In genomic region chr12:49874142-49874897, GRCh38 we compare ENCODE assay signal across 18 cellular contexts. TPM values are rescaled to one million over a fixed set of nuclear protein-coding genes. Genes with fewer than 3 reads are reported as not detected.
DNase-seq lines count a peak whose midpoint lies in the region; ATAC-seq and TF ChIP-seq lines count a peak whose summit lies in the region.
"Had no signal": no experiment of that assay in that cellular context is flagged by ENCODE, and none has a peak within 500 bp of the region (broad histone marks: within the 10 kb centered on the region; RNA-seq: fewer than 3 reads in every experiment).

No MANE protein-coding gene starts in this region.

- no peak overlapping the region for H4K5ac ChIP-seq in IMR-90 (ENCODE audit: low read depth, low read length)

- H3K27me3 Mint-ChIP-seq in nephron (ENCODE audit: low read depth) (peaks cover 38% of the 10 kb centered on the region), WTC11 (ENCODE audit: low read depth) (no peaks in the 10 kb centered on the region; the same call in 1 of the 2 replicates)

- H3K27me3 ChIP-seq in BE2C (no peaks in the 10 kb centered on the region), IMR-90 (ENCODE audit: control insufficient read depth, insufficient read depth, low read length) (peaks cover 13% of the 10 kb centered on the region)
- H3K27me3 ChIP-seq: colonic mucosa, esophagus muscularis mucosa, neural progenitor cell, Peyer's patch, stomach had no signal

- H3K4me1 ChIP-seq in BE2C (peaks cover 50% of the 10 kb centered on the region), IMR-90 (ENCODE audit: control insufficient read depth, insufficient read depth, low read length) (peaks cover 12% of the 10 kb centered on the region)
- H3K4me1 ChIP-seq: colonic mucosa, neural progenitor cell had no signal

- H3K79me1 ChIP-seq in IMR-90 (ENCODE audit: low read depth in 1 of 2, low read length in 2 of 2) = no peaks in the 10 kb centered on the region

- H2BK120ac ChIP-seq in IMR-90 (ENCODE audit: low read depth, low read length) = no peak overlapping the region

- intact Hi-C loops in IMR-90 (cut with micrococcal nuclease) = no loop called here

- no peak overlapping the region for H3K4ac ChIP-seq in IMR-90 (ENCODE audit: low read depth, low read length)

- no peak overlapping the region for H3K27ac ChIP-seq in IMR-90 (ENCODE audit: insufficient read depth, low read length)
- H3K27ac ChIP-seq: colonic mucosa, esophagus muscularis mucosa, neural progenitor cell, Peyer's patch, skin epidermis, stomach had no signal

- TF ChIP-seq RAD21 in IMR-90 (IDR thresholded peaks at IDR 0.05; ENCODE audit: low read length) = no peak

- H3K9me3 ChIP-seq in BE2C (no peaks in the 10 kb centered on the region), IMR-90 (ENCODE audit: control insufficient read depth, insufficient read depth, low read length) (no peaks in the 10 kb centered on the region)
- H3K9me3 ChIP-seq: colonic mucosa, esophagus muscularis mucosa, Peyer's patch, stomach had no signal

- WGBS in IMR-90 (ENCODE audit: extremely low coverage in 2 of 2, insufficient read length in 1 of 2), 2 experiments = 100% methylated on average over 1 of the region's 12 CpGs; no CpG with 5 or more reads in 1 of the 2 experiments

- no peak overlapping the region for H3K4me2 ChIP-seq in IMR-90 (ENCODE audit: low read depth, low read length)
- H3K4me2 ChIP-seq: neural progenitor cell had no signal

- H2AK9ac ChIP-seq in IMR-90 (replicated peaks; ENCODE audit: low read depth, low read length, poor library complexity) = peak overlapping the region; percentile 68

- no peak overlapping the region for H3K14ac ChIP-seq in IMR-90 (replicated peaks; ENCODE audit: low read depth, low read length)

- H3K36me3 Mint-ChIP-seq in nephron (ENCODE audit: low read depth) = peaks cover 4% of the 10 kb centered on the region
- peaks cover 17% of the 10 kb centered on the region for H3K36me3 Mint-ChIP-seq in WTC11
- H3K36me3 Mint-ChIP-seq: neural progenitor cell had no signal

- H2BK15ac ChIP-seq in IMR-90 (ENCODE audit: low read depth, low read length) = no peak overlapping the region

- no TSS peak for BruUV-seq in IMR-90 (replicated peaks; lab: Mats Ljungman, UMichigan)

- peak; percentile 11 for DNase-seq in BE2C
- peak; percentile 21 for DNase-seq in IMR-90
- peak; percentile 17 for DNase-seq in epidermal melanocyte (ENCODE audit: insufficient read length, low spot score)
- DNase-seq in WTC11 (ENCODE audit: low spot score) = no peak
- DNase-seq: activated T-cell treated with anti-CD3 and anti-CD28 coated beads, Interleukin-2, amount 50 U/mL, for 48 hours; colonic mucosa; NCI-H1694 treated with DMSO at 0.1 percent for 48 hours; NCI-H526; stomach had no signal

- no peak overlapping the region for H3K4me3 ChIP-seq in BE2C (ENCODE audit: low read depth, low read length)
- no peak overlapping the region for H3K4me3 ChIP-seq in IMR-90 (ENCODE audit: insufficient read depth, low read depth, low read length)
- H3K4me3 ChIP-seq: colonic mucosa, esophagus muscularis mucosa, neural progenitor cell, Peyer's patch, skin epidermis, stomach had no signal

- no peaks in the 10 kb centered on the region for H4K20me1 ChIP-seq in IMR-90 (ENCODE audit: insufficient read depth, low read length)

- in situ Hi-C loops in IMR-90 (cut with MboI; ENCODE audit: low sequenced_read_pairs) = no loop called here

- dilution Hi-C loops in IMR-90 (cut with HindIII; ENCODE audit: low sequenced_read_pairs, unreplicated experiment) = no loop called here

- no peak overlapping the region for H2BK20ac ChIP-seq in IMR-90 (ENCODE audit: low read depth, low read length)

- no peak overlapping the region for H3K56ac ChIP-seq in IMR-90 (ENCODE audit: extremely low read depth, insufficient read depth, low read length)

- H3K27ac Mint-ChIP-seq in nephron (peak overlapping the region; percentile 46 to 54 (median 47)), WTC11 (no peak overlapping the region; the same call in 1 of the 2 replicates)
- H3K27ac Mint-ChIP-seq: neural progenitor cell had no signal

- POLR2A ChIA-PET in IMR-90 (lab: Charles Lee; ENCODE audit: unreplicated experiment) (no interaction called here), WTC11 (lab: Charles Lee) (no interaction called here)

- peaks cover 55% of the 10 kb centered on the region for H3K4me1 Mint-ChIP-seq in nephron
- no peaks in the 10 kb centered on the region for H3K4me1 Mint-ChIP-seq in WTC11

- CTCF ChIA-PET in IMR-90 (lab: Yijun Ruan, JAX) = no interaction called here
- CTCF ChIA-PET in WTC11 (lab: Charles Lee) = interaction anchor here (0.6 to 2.0 kb wide), 5 partner anchors 9 to 133 kb away, joined by 3 to 6 read pairs (median 4); partner anchors contain the start of gene TMBIM6

- peaks cover 4% of the 10 kb centered on the region for H3K9me3 Mint-ChIP-seq in nephron
- peaks cover 17% of the 10 kb centered on the region for H3K9me3 Mint-ChIP-seq in WTC11

- no peaks in the 10 kb centered on the region; the same call in none of the 2 replicates for H3K36me3 ChIP-seq in BE2C
- H3K36me3 ChIP-seq in IMR-90 (ENCODE audit: control insufficient read depth, insufficient read depth, low read length) = no peaks in the 10 kb centered on the region
- H3K36me3 ChIP-seq: colonic mucosa, esophagus muscularis mucosa, neural progenitor cell, Peyer's patch, stomach had no signal

- no peak overlapping the region for H2AFZ ChIP-seq in IMR-90 (replicated peaks; ENCODE audit: low read length, poor library complexity)
- H2AFZ ChIP-seq: neural progenitor cell had no signal

- no peak overlapping the region for H2BK5ac ChIP-seq in IMR-90 (ENCODE audit: low read depth, low read length, poor library complexity, severe bottlenecking)

- H3K4me3 Mint-ChIP-seq in nephron (no peak overlapping the region), WTC11 (no peak overlapping the region)
- H3K4me3 Mint-ChIP-seq: neural progenitor cell had no signal

- no peak overlapping the region for H3K23ac ChIP-seq in IMR-90 (ENCODE audit: low read depth, low read length)

- no peak overlapping the region for H2AK5ac ChIP-seq in IMR-90 (ENCODE audit: low read depth, low read length)

- no peak for TF ChIP-seq POLR2A in IMR-90 (IDR thresholded peaks at IDR 0.05; ENCODE audit: low read depth, low read length)

- H3K9ac ChIP-seq in IMR-90 (ENCODE audit: low read depth, low read length) = no peak overlapping the region
- H3K9ac ChIP-seq: neural progenitor cell had no signal

- H3K18ac ChIP-seq in IMR-90 (ENCODE audit: low read depth, low read length) = no peak overlapping the region

- H3K9me1 ChIP-seq in IMR-90 (ENCODE audit: insufficient read depth, low read length) = no peaks in the 10 kb centered on the region; the same call in 1 of the 2 replicates

- ATAC-seq in IMR-90 (ENCODE audit: low read depth) = peak; percentile 56
- no peak for ATAC-seq in WTC11
- no peak for ATAC-seq in GM18867 (IDR thresholded peaks at IDR 0.05; ENCODE audit: unreplicated experiment)
- no peak for ATAC-seq in HG02973 (IDR thresholded peaks at IDR 0.05; ENCODE audit: unreplicated experiment)
- ATAC-seq in HG02763 (IDR thresholded peaks at IDR 0.05; ENCODE audit: unreplicated experiment) = no peak

- H4K8ac ChIP-seq in IMR-90 (ENCODE audit: low read depth in 2 of 2, low read length in 2 of 2) = no peak overlapping the region

- H4K91ac ChIP-seq in IMR-90 (ENCODE audit: insufficient read depth, low read depth, low read length) = no peak overlapping the region

- TF ChIP-seq CTCF in BE2C (IDR thresholded peaks at IDR 0.05; ENCODE audit: low read depth, low read length) (no peak), IMR-90 (conservative IDR thresholded peaks at IDR 0.05; ENCODE audit: low read depth, low read length) (no peak), nephron (IDR thresholded peaks at IDR 0.05; ENCODE audit: unreplicated experiment in 3 of 3) (no peak), WTC11 (IDR thresholded peaks at IDR 0.05) (no peak)

TF ChIP-seq in IMR-90, 13 proteins besides CTCF, POLR2A, EP300 and RAD21:
- TF ChIP-seq RFX5 (IDR thresholded peaks at IDR 0.05; ENCODE audit: low read depth, low read length) (no peak), SMC3 (IDR thresholded peaks at IDR 0.05; ENCODE audit: low read depth, low read length) (no peak), MAFK (IDR thresholded peaks at IDR 0.05; ENCODE audit: low read depth, low read length) (peak; percentile 67), RCOR1 (IDR thresholded peaks at IDR 0.05; ENCODE audit: insufficient replicate concordance, low read length) (no peak), MXI1 (IDR thresholded peaks at IDR 0.05; ENCODE audit: borderline replicate concordance, low read depth, low read length) (peak; percentile 13; the same call in 1 of the 2 replicates)

TF ChIP-seq in WTC11, 78 proteins besides CTCF, POLR2A, EP300 and RAD21 (continues in another document):
- TF ChIP-seq FOXP1 (CRISPR knock-in tag; IDR thresholded peaks at IDR 0.05; ENCODE audit: borderline replicate concordance) = no peak
- no peak for TF ChIP-seq MXD4 (CRISPR knock-in tag; IDR thresholded peaks at IDR 0.05; ENCODE audit: borderline replicate concordance)
- no peak for TF ChIP-seq OVOL2 (CRISPR knock-in tag; IDR thresholded peaks at IDR 0.05; ENCODE audit: borderline replicate concordance)
- no peak for TF ChIP-seq ZNF232 (CRISPR knock-in tag; IDR thresholded peaks at IDR 0.05)
- TF ChIP-seq TP53 (CRISPR knock-in tag; IDR thresholded peaks at IDR 0.05) = no peak
- no peak for TF ChIP-seq ZNF219 (CRISPR knock-in tag; IDR thresholded peaks at IDR 0.05; ENCODE audit: borderline replicate concordance)
- no peak for TF ChIP-seq NR2C2 (CRISPR knock-in tag; IDR thresholded peaks at IDR 0.05)
- no peak for TF ChIP-seq GTF2I (CRISPR knock-in tag; conservative IDR thresholded peaks at IDR 0.05)
- no peak for TF ChIP-seq CREB1 (CRISPR knock-in tag; IDR thresholded peaks at IDR 0.05)

RNA-seq across cellular contexts. Expression of gene FAIM2, which starts 29.4 kb away (rescaled TPM):
- polyA plus RNA-seq in BE2C (2012; ENCODE audit: insufficient read depth, insufficient read length, low read depth) = 226 TPM
- 0.72 and 0.83 TPM in 2 replicates for total RNA-seq in IMR-90 (2012; rRNA removed)
- polyA plus RNA-seq in IMR-90 (2012; rRNA removed) = 5.0 and 5.3 TPM in 2 replicates
- polyA plus RNA-seq in IMR-90 (2012; cell fraction: cytosol; rRNA removed) = 6.5 and 8.2 TPM in 2 replicates
- polyA plus RNA-seq in IMR-90 (2012; cell fraction: nucleus; rRNA removed; ENCODE audit: low replicate concordance) = 2.1 and 3.4 TPM in 2 replicates
- 0.18 to 0.30 TPM (median 0.22 TPM) in 3 replicates for total RNA-seq in WTC11 (2021)
- total RNA-seq: lung microvascular endothelial cell had no signal

RNA-seq across cellular contexts. Expression of gene BCDIN3D, which starts 31.4 kb away (rescaled TPM):
- 10.0 TPM for polyA plus RNA-seq in BE2C (2012; ENCODE audit: insufficient read depth, insufficient read length, low read depth)
- total RNA-seq in IMR-90 (2012; rRNA removed) (2.3 and 2.5 TPM in 2 replicates), WTC11 (2021) (1.6 to 3.2 TPM (median 2.4 TPM) in 3 replicates)
- 1.7 and 2.3 TPM in 2 replicates for polyA plus RNA-seq in IMR-90 (2012; rRNA removed)
- polyA plus RNA-seq in IMR-90 (2012; cell fraction: cytosol; rRNA removed) = 0.78 and 1.1 TPM in 2 replicates
- 0.88 and 1.3 TPM in 2 replicates for polyA plus RNA-seq in IMR-90 (2012; cell fraction: nucleus; rRNA removed; ENCODE audit: low replicate concordance)

RNA-seq across cellular contexts. Expression of gene NCKAP5L, which starts 46.1 kb away (rescaled TPM):
- 65.3 TPM for polyA plus RNA-seq in BE2C (2012; ENCODE audit: insufficient read depth, insufficient read length, low read depth)
- total RNA-seq in IMR-90 (2012; rRNA removed) (6.1 and 7.2 TPM in 2 replicates), WTC11 (2021) (22.1 to 27.8 TPM (median 22.4 TPM) in 3 replicates)
- 14.4 and 16.4 TPM in 2 replicates for polyA plus RNA-seq in IMR-90 (2012; rRNA removed)
- polyA plus RNA-seq in IMR-90 (2012; cell fraction: cytosol; rRNA removed) = 7.3 and 11.2 TPM in 2 replicates
- polyA plus RNA-seq in IMR-90 (2012; cell fraction: nucleus; rRNA removed; ENCODE audit: low replicate concordance) = 38.8 and 64.4 TPM in 2 replicates
